11 cellular contexts compared by ENCODE assay signal in the genomic region with DNA sequence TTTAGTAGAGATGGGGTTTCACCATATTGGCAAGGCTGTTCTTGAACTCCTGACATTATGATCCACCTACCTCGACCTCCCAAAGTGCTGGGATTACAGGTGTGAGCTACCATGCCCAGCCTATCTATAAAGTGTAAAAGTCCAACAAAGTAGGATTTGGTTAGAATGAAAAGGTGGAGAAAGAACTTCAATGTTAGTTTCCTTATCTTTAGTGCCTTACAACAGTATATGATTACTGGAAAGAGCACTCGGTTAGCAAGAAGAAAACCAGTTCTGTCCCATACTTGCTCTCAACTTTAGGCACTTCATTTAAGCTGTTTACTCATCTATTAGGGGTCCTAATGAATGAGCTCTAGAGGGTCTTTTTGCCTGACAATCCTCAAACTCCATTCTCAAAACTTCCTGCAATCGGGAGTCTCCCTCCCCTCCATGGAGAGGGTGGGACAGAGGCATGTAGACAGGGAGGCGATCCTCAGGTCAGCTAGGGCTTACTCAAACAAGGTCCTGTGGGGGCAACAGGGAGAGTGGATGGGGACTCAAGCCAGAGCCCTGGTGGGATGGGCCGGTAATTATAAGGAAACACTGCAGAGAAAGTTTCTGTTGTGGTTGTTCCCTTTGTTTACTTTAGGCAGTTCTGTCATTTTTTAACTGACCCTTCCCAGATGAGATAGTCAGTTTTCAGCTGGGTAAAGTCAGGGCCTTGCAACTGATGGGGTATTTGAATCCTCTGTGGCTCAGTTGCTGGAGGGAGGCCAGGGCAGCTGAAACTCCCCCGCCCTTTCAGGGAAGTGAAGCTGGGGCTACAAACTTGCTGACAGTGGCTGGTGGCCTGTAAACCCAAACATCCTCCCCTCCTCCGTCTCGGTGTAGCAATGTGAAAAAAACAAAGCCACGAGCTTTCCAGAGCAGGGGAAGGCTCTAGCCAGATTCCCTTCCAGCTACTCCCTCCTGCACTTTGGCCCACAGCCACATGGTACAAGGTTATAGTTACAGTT. TPM values are rescaled to one million over a fixed set of nuclear protein-coding genes. Genes with fewer than 3 reads are reported as not detected.
DNase-seq lines count a peak whose midpoint lies in the region; ATAC-seq, FAIRE-seq and TF ChIP-seq lines count a peak whose summit lies in the region.
"Not testable (repeated sequence)": the region's sequence is repeated elsewhere in the genome, so short reads cannot be mapped to it uniquely, and the experiment has no call there.
"Had no signal": no experiment of that assay in that cellular context is flagged by ENCODE, and none has a peak within 500 bp of the region (broad histone marks: within the 10 kb centered on the region; RNA-seq: fewer than 3 reads in every experiment).

No MANE protein-coding gene starts in this region.

- BruUV-seq in K562 (replicated peaks; lab: Mats Ljungman, UMichigan) = not testable (repeated sequence)

- peak; percentile 53 for ATAC-seq in GM19023 (IDR thresholded peaks at IDR 0.05; ENCODE audit: unreplicated experiment)
- ATAC-seq in GM21529 (IDR thresholded peaks at IDR 0.05; ENCODE audit: unreplicated experiment) = peak; percentile 75
- peak; percentile 71 for ATAC-seq in HG02852 (IDR thresholded peaks at IDR 0.05; ENCODE audit: unreplicated experiment)
- peak; percentile 65 for ATAC-seq in HG03460 (IDR thresholded peaks at IDR 0.05; ENCODE audit: unreplicated experiment)
- ATAC-seq in K562 = peak; percentile 58
- ATAC-seq in left lung = peak; percentile 67
- peak; percentile 11 to 48 for ATAC-seq in gastrocnemius medialis

- not testable (repeated sequence) for DNase-seq in K562 (ENCODE audit: extremely low read depth in 1 of 4, low spot score in 3 of 4); left lung; gastrocnemius medialis

- not testable (repeated sequence) for H4K20me1 ChIP-seq in K562 (replicated peaks; ENCODE audit: control insufficient read depth, insufficient read depth, low read length)

- WGBS in K562 (ENCODE audit: insufficient coverage, low coverage, missing lambda C conversion rate) = no CpG with 5 or more reads among the region's 9 CpGs

- H3K36me3 ChIP-seq in K562 (ENCODE audit: control insufficient read depth, insufficient read depth, low read length); left lung; gastrocnemius medialis: not testable (repeated sequence)

- not testable (repeated sequence) for H3K9ac ChIP-seq in K562 (ENCODE audit: insufficient read depth in 1 of 2, low read depth in 2 of 2, low read length in 2 of 2)

- H3K4me2 ChIP-seq in K562 (ENCODE audit: insufficient read depth, low read length) = not testable (repeated sequence)

- not testable (repeated sequence) for H3K4me3 ChIP-seq in K562, left lung, gastrocnemius medialis

- H3K4me1 ChIP-seq in K562 (replicated peaks in 1 of 2; ENCODE audit: control insufficient read depth in 2 of 2, insufficient read depth in 2 of 2, low read length in 2 of 2); left lung; gastrocnemius medialis: not testable (repeated sequence)

- H3K9me3 ChIP-seq in K562 (replicated peaks; ENCODE audit: control insufficient read depth, insufficient read depth, low read depth, low read length); left lung; gastrocnemius medialis: not testable (repeated sequence)

- H3K27ac ChIP-seq in K562 (ENCODE audit: extremely low read depth, low read depth, low read length); left lung; gastrocnemius medialis: not testable (repeated sequence)

- H2AFZ ChIP-seq in K562 (ENCODE audit: low read depth, low read length) = not testable (repeated sequence)

- intact Hi-C loops in K562 (cut with micrococcal nuclease); left lung (cut with DNase I); gastrocnemius medialis (cut with DNase I; ENCODE audit: low total_unique reads): not testable (repeated sequence)

- POLR2A ChIA-PET in K562 (lab: Yijun Ruan, JAX) = not testable (repeated sequence)

- TF ChIP-seq CTCF in K562 (IDR thresholded peaks at IDR 0.05 in 2 of 3, conservative IDR thresholded peaks at IDR 0.05 in 1 of 3; ENCODE audit: insufficient read depth in 2 of 3, low read depth in 1 of 3, low read length in 3 of 3); left lung (IDR thresholded peaks at IDR 0.05); gastrocnemius medialis (IDR thresholded peaks at IDR 0.05 in 4 of 5, conservative IDR thresholded peaks at IDR 0.05 in 1 of 5): not testable (repeated sequence)

- not testable (repeated sequence) for TF ChIP-seq EP300 in K562 (IDR thresholded peaks at IDR 0.05; ENCODE audit: low read length)

- not testable (repeated sequence) for FAIRE-seq in K562 (lab: Jason Lieb, UNC)

- in situ Hi-C loops in K562 (cut with MboI); gastrocnemius medialis (cut with MboI; ENCODE audit: low sequenced_read_pairs in 4 of 4): not testable (repeated sequence)

- H3K9me1 ChIP-seq in K562 (ENCODE audit: control insufficient read depth, insufficient read depth, low read length) = not testable (repeated sequence)

- CTCF ChIA-PET in K562 (lab: Yijun Ruan, JAX; ENCODE audit: low intra/inter-chr PET ratio) = not testable (repeated sequence)

- TF ChIP-seq RAD21 in K562 (CRISPR knock-in tag; conservative IDR thresholded peaks at IDR 0.05 in 1 of 2, IDR thresholded peaks at IDR 0.05 in 1 of 2) = not testable (repeated sequence)

- not testable (repeated sequence) for H3K79me2 ChIP-seq in K562 (ENCODE audit: control insufficient read depth, insufficient read depth, low read length)

- TF ChIP-seq POLR2A in K562 (conservative IDR thresholded peaks at IDR 0.05); gastrocnemius medialis (IDR thresholded peaks at IDR 0.05): not testable (repeated sequence)

- not testable (repeated sequence) for H3K27me3 ChIP-seq in K562 (ENCODE audit: control insufficient read depth in 2 of 2, insufficient read depth in 2 of 2, low read length in 2 of 2); left lung; gastrocnemius medialis

RNA-seq across cellular contexts. Expression of gene NUDT4B, which starts 4.6 kb away (rescaled TPM):
- total RNA-seq in K562 (2011; cell fraction: chromatin; rRNA removed; ENCODE audit: low replicate concordance) = 14.6 and 15.3 TPM in 2 replicates
- total RNA-seq in K562 (2011; cell fraction: nucleolus; rRNA removed) = 6.7 and 9.2 TPM in 2 replicates
- 7.5 and 12.6 TPM in 2 replicates for total RNA-seq in K562 (2011; cell fraction: nucleoplasm; rRNA removed)
- total RNA-seq in K562 (2014; rRNA removed) (28.6 and 48.4 TPM in 2 replicates), K562 (2014; rRNA removed; fragmentation: Illumina TruSeq; extraction: Trizol) (1.2 and 1.6 TPM in 2 replicates), K562 (2015; rRNA removed; fragmentation: Illumina TruSeq; extraction: Trizol) (2.6 and 3.9 TPM in 2 replicates), K562 (2021) (2.8 TPM in 1 of 2 replicates, not detected in the other), left lung (1 to 10 TPM in 1 of 2 donors, under 1 TPM in 1; 0.90 to 2.5 TPM), gastrocnemius medialis (100 to 1,000 TPM in 1 of 4 donors, 10 to 100 TPM in 2, 1 to 10 TPM in 1; 6.1 to 279 (median 22.6) TPM)
- polyA plus RNA-seq in K562 (2011; rRNA removed) (39.8 and 58.0 TPM in 2 replicates), K562 (2014; fragmentation: Illumina TruSeq; extraction: Trizol) (19.7 and 25.7 TPM in 2 replicates), K562 (2014; fragmentation: Nextera tagmentation; extraction: Ambion mirVana) (under 1 TPM in 1 of 2 experiments, not detected in 1; 0.06 TPM), K562 (2014; rRNA removed) (28.0 and 29.5 TPM in 2 replicates)
- polyA plus RNA-seq in K562 (2011; cell fraction: cytosol; rRNA removed) = 13.5 and 44.3 TPM in 2 replicates
- polyA plus RNA-seq in K562 (2011; cell fraction: nucleus; rRNA removed) = 16.2 and 29.8 TPM in 2 replicates
- 2.3 and 11.8 TPM in 2 replicates for polyA plus RNA-seq in K562 (2012)
- 11.8 and 11.9 TPM in 2 replicates for polyA minus RNA-seq in K562 (2011; rRNA and poly(A)+ RNA removed)
- 7.3 and 14.6 TPM in 2 replicates for polyA minus RNA-seq in K562 (2011; cell fraction: cytosol; rRNA and poly(A)+ RNA removed)
- 1.3 and 2.9 TPM in 2 replicates for polyA minus RNA-seq in K562 (2011; cell fraction: nucleus; rRNA and poly(A)+ RNA removed)
- total RNA-seq: activated CD8-positive, alpha-beta T cell treated with anti-CD3 and anti-CD28 coated beads, Interleukin-2, amount 10 ng/mL, durations not matched to agents 7 days and 5 days; Caco-2; PC-9; ureter had no signal
